Comparison of ENCODE assay signal across 21 cellular contexts in genomic region chr6:144854654-144855053, GRCh38.
DNase-seq lines count a peak whose midpoint lies in the region; ATAC-seq and TF ChIP-seq lines count a peak whose summit lies in the region.
"Had no signal": no experiment of that assay in that cellular context is flagged by ENCODE, and none has a peak within 500 bp of the region (broad histone marks: within the 10 kb centered on the region; RNA-seq: fewer than 3 reads in every experiment).

No MANE protein-coding gene starts in this region.

- H3K9me3 ChIP-seq in CD8-positive, alpha-beta T cell (ENCODE audit: low read length): no peaks in the 10 kb centered on the region
- H3K9me3 ChIP-seq in T-helper 17 cell (ENCODE audit: control insufficient read depth, low read length, poor library complexity, severe bottlenecking): peaks cover 2% of the 10 kb centered on the region
- H3K9me3 ChIP-seq: A549, BLaER1 had no signal

- CTCF ChIA-PET in activated CD4-positive, alpha-beta T cell treated with anti-CD3 and anti-CD28 coated beads, Interleukin-2, amount 10 ng/mL, durations not matched to agents 7 days and 5 days (lab: Charles Lee): interaction anchor here (0.8 to 1.6 kb wide), 2 partner anchors 9 to 18 kb away, joined by 3 read pairs; no protein-coding TSS in a partner anchor
- CTCF ChIA-PET in activated CD4-positive, alpha-beta T cell treated with anti-CD3 and anti-CD28 coated beads for 36 hours (lab: Charles Lee): no interaction called here
- CTCF ChIA-PET in CD8-positive, alpha-beta T cell (lab: Charles Lee): no interaction called here

- peak overlapping the region; percentile 38 for H3K27ac Mint-ChIP-seq in activated CD4-positive, alpha-beta T cell treated with anti-CD3 and anti-CD28 coated beads, Interleukin-2, amount 10 ng/mL, durations not matched to agents 7 days and 5 days
- no peak overlapping the region for H3K27ac Mint-ChIP-seq in activated CD4-positive, alpha-beta T cell treated with anti-CD3 and anti-CD28 coated beads for 36 hours
- H3K27ac Mint-ChIP-seq in CD8-positive, alpha-beta T cell: peak overlapping the region; percentile 19
- H3K27ac Mint-ChIP-seq in T-helper 17 cell (peak overlapping the region; percentile 45), memory B cell (peak overlapping the region; percentile 55)
- H3K27ac Mint-ChIP-seq: HFFc6 had no signal

- no peak overlapping the region for H3K27ac ChIP-seq in CD8-positive, alpha-beta T cell (ENCODE audit: low read depth, low read length)
- H3K27ac ChIP-seq: 22Rv1, A549, BLaER1, HL-60 had no signal

- peaks cover 20% of the 10 kb centered on the region for H3K36me3 Mint-ChIP-seq in activated CD4-positive, alpha-beta T cell treated with anti-CD3 and anti-CD28 coated beads, Interleukin-2, amount 10 ng/mL, durations not matched to agents 7 days and 5 days (ENCODE audit: low read depth)
- H3K36me3 Mint-ChIP-seq in activated CD4-positive, alpha-beta T cell treated with anti-CD3 and anti-CD28 coated beads for 36 hours (ENCODE audit: low read depth): peaks cover 6% of the 10 kb centered on the region
- H3K36me3 Mint-ChIP-seq in CD8-positive, alpha-beta T cell: peaks cover 25% of the 10 kb centered on the region
- no peaks in the 10 kb centered on the region for H3K36me3 Mint-ChIP-seq in T-helper 17 cell (ENCODE audit: low read depth)
- peaks cover 12% of the 10 kb centered on the region for H3K36me3 Mint-ChIP-seq in memory B cell

- POLR2A ChIA-PET in activated CD4-positive, alpha-beta T cell treated with anti-CD3 and anti-CD28 coated beads, Interleukin-2, amount 10 ng/mL, durations not matched to agents 7 days and 5 days (lab: Charles Lee): no interaction called here
- POLR2A ChIA-PET in activated CD4-positive, alpha-beta T cell treated with anti-CD3 and anti-CD28 coated beads for 36 hours (lab: Charles Lee): no interaction called here
- POLR2A ChIA-PET in CD8-positive, alpha-beta T cell (lab: Charles Lee): no interaction called here

- intact Hi-C loops in activated CD4-positive, alpha-beta T cell treated with anti-CD3 and anti-CD28 coated beads for 36 hours (cut with DNase I, micrococcal nuclease): no loop called here
- intact Hi-C loops in CD8-positive, alpha-beta T cell (cut with DNase I, micrococcal nuclease): no loop called here

- H3K4me3 ChIP-seq in CD8-positive, alpha-beta T cell (ENCODE audit: low read depth, low read length): no peak overlapping the region
- H3K4me3 ChIP-seq: A549, BLaER1, GM12878 had no signal

- no peak for TF ChIP-seq CTCF in CD8-positive, alpha-beta T cell (IDR thresholded peaks at IDR 0.05)

- H3K9me3 Mint-ChIP-seq in activated CD4-positive, alpha-beta T cell treated with anti-CD3 and anti-CD28 coated beads, Interleukin-2, amount 10 ng/mL, durations not matched to agents 7 days and 5 days: no peaks in the 10 kb centered on the region
- no peaks in the 10 kb centered on the region for H3K9me3 Mint-ChIP-seq in activated CD4-positive, alpha-beta T cell treated with anti-CD3 and anti-CD28 coated beads for 36 hours (ENCODE audit: low read depth)
- H3K9me3 Mint-ChIP-seq in CD8-positive, alpha-beta T cell: no peaks in the 10 kb centered on the region
- no peaks in the 10 kb centered on the region for H3K9me3 Mint-ChIP-seq in memory B cell
- H3K9me3 Mint-ChIP-seq: HFFc6 had no signal

- no peaks in the 10 kb centered on the region for H3K36me3 ChIP-seq in CD8-positive, alpha-beta T cell (ENCODE audit: insufficient read depth, low read length)

- H3K4me3 Mint-ChIP-seq in activated CD4-positive, alpha-beta T cell treated with anti-CD3 and anti-CD28 coated beads, Interleukin-2, amount 10 ng/mL, durations not matched to agents 7 days and 5 days: no peak overlapping the region
- H3K4me3 Mint-ChIP-seq in activated CD4-positive, alpha-beta T cell treated with anti-CD3 and anti-CD28 coated beads for 36 hours: no peak overlapping the region
- no peak overlapping the region for H3K4me3 Mint-ChIP-seq in CD8-positive, alpha-beta T cell
- no peak overlapping the region for H3K4me3 Mint-ChIP-seq in T-helper 17 cell
- no peak overlapping the region for H3K4me3 Mint-ChIP-seq in memory B cell
- H3K4me3 Mint-ChIP-seq: CD14-positive monocyte, HFFc6 had no signal

- peaks cover 6% of the 10 kb centered on the region for H3K27me3 Mint-ChIP-seq in activated CD4-positive, alpha-beta T cell treated with anti-CD3 and anti-CD28 coated beads, Interleukin-2, amount 10 ng/mL, durations not matched to agents 7 days and 5 days
- H3K27me3 Mint-ChIP-seq in activated CD4-positive, alpha-beta T cell treated with anti-CD3 and anti-CD28 coated beads for 36 hours: no peaks in the 10 kb centered on the region
- no peaks in the 10 kb centered on the region for H3K27me3 Mint-ChIP-seq in CD8-positive, alpha-beta T cell (ENCODE audit: low read depth)
- H3K27me3 Mint-ChIP-seq in T-helper 17 cell (no peaks in the 10 kb centered on the region), memory B cell (peaks cover 2% of the 10 kb centered on the region)
- H3K27me3 Mint-ChIP-seq: CD4-positive, alpha-beta memory T cell had no signal

- no peaks in the 10 kb centered on the region for H3K27me3 ChIP-seq in CD8-positive, alpha-beta T cell (ENCODE audit: insufficient read depth, low read length)
- H3K27me3 ChIP-seq: BLaER1 had no signal

- no peaks in the 10 kb centered on the region for H3K4me1 ChIP-seq in CD8-positive, alpha-beta T cell (ENCODE audit: insufficient read depth, low read length)
- H3K4me1 ChIP-seq: A549 had no signal

- no peak for ATAC-seq in activated CD4-positive, alpha-beta T cell treated with anti-CD3 and anti-CD28 coated beads for 36 hours
- ATAC-seq in CD8-positive, alpha-beta T cell: no peak
- no peak for ATAC-seq in T-helper 17 cell
- no peak for ATAC-seq in memory B cell (ENCODE audit: low read depth)
- ATAC-seq: A549, GM12878, HCT116 had no signal

- no peak for DNase-seq in activated CD4-positive, alpha-beta T cell treated with anti-CD3 and anti-CD28 coated beads, Interleukin-2, amount 10 ng/mL, durations not matched to agents 7 days and 5 days
- no peak for DNase-seq in activated CD4-positive, alpha-beta T cell treated with anti-CD3 and anti-CD28 coated beads for 36 hours
- no peak for DNase-seq in CD8-positive, alpha-beta T cell
- no peak for DNase-seq in T-helper 17 cell
- no peak for DNase-seq in memory B cell (ENCODE audit: low spot score in 2 of 2)
- DNase-seq in DMS 273 treated with DMSO at 0.1 percent for 48 hours (lab: John Stamatoyannopoulos, UW): no peak
- DNase-seq in cerebellum (ENCODE audit: low spot score): no peak
- DNase-seq: Calu3; CD4-positive, alpha-beta memory T cell; DMS53; DND-41; EL; HFFc6; IMR-90 had no signal

- H3K4me1 Mint-ChIP-seq in activated CD4-positive, alpha-beta T cell treated with anti-CD3 and anti-CD28 coated beads, Interleukin-2, amount 10 ng/mL, durations not matched to agents 7 days and 5 days: no peaks in the 10 kb centered on the region
- H3K4me1 Mint-ChIP-seq in activated CD4-positive, alpha-beta T cell treated with anti-CD3 and anti-CD28 coated beads for 36 hours: peaks cover 3% of the 10 kb centered on the region
- H3K4me1 Mint-ChIP-seq in CD8-positive, alpha-beta T cell (ENCODE audit: low read depth): no peaks in the 10 kb centered on the region
- H3K4me1 Mint-ChIP-seq in T-helper 17 cell: peaks cover 11% of the 10 kb centered on the region
- peaks cover 2% of the 10 kb centered on the region for H3K4me1 Mint-ChIP-seq in memory B cell
